ENCODE assay signal across 8 cellular contexts in genomic region chrX:13688772-13689518, GRCh38. TPM values are rescaled to one million over a fixed set of nuclear protein-coding genes. Genes with fewer than 3 reads are reported as not detected.
DNase-seq lines count a peak whose midpoint lies in the region; ATAC-seq and TF ChIP-seq lines count a peak whose summit lies in the region.

Gene RAB9A, plus strand, starts transcription at chrX:13689128. Its CDS starts 19,619 bp downstream, at chrX:13708747.

- peak within 1 kb of the TSS; percentile 94 for H3K27ac Mint-ChIP-seq in activated CD4-positive, alpha-beta T cell treated with anti-CD3 and anti-CD28 coated beads, Interleukin-2, amount 10 ng/mL, durations not matched to agents 7 days and 5 days

- H3K9me3 ChIP-seq in left lung, result no peaks in the 10 kb centered on the region

- intact Hi-C loops in left lung (cut with DNase I), result no loop called here

- H3K36me3 Mint-ChIP-seq in activated CD4-positive, alpha-beta T cell treated with anti-CD3 and anti-CD28 coated beads, Interleukin-2, amount 10 ng/mL, durations not matched to agents 7 days and 5 days (ENCODE audit: low read depth), result peaks cover 5% of the 10 kb centered on the region

- peaks cover 0 to 30% of the 10 kb centered on the region in 2 donors for H3K4me1 ChIP-seq in left lung

- TF ChIP-seq POLR2A in GM18951 (IDR thresholded peaks at IDR 0.05; ENCODE audit: extremely low read depth, insufficient read depth, insufficient read length), result peak; percentile 91

- H3K4me3 Mint-ChIP-seq in activated CD4-positive, alpha-beta T cell treated with anti-CD3 and anti-CD28 coated beads, Interleukin-2, amount 10 ng/mL, durations not matched to agents 7 days and 5 days, result peak within 1 kb of the TSS; percentile 91

- TF ChIP-seq CTCF in AG09309 (IDR thresholded peaks at IDR 0.05; ENCODE audit: control insufficient read depth, insufficient read depth, low read depth, low read length, missing control alignments), result no peak
- TF ChIP-seq CTCF in coronary artery (IDR thresholded peaks at IDR 0.05), result no peak
- no peak for TF ChIP-seq CTCF in left lung (IDR thresholded peaks at IDR 0.05)

- in situ Hi-C loops in GM18951 (cut with MboI; ENCODE audit: low sequenced_read_pairs, unreplicated experiment), result no loop called here

- H3K4me3 ChIP-seq in AG09309 (ENCODE audit: control insufficient read depth, low read depth, low read length) (peak within 1 kb of the TSS; percentile 91), coronary artery (peak within 1 kb of the TSS; percentile 88), left lung (peak within 1 kb of the TSS; percentile 46 to 60)

- CTCF ChIA-PET in activated CD4-positive, alpha-beta T cell treated with anti-CD3 and anti-CD28 coated beads, Interleukin-2, amount 10 ng/mL, durations not matched to agents 7 days and 5 days (lab: Charles Lee), result interaction anchor here (1.0 to 1.5 kb wide), 2 partner anchors 23 to 35 kb away, joined by 3 to 4 read pairs; no protein-coding TSS in a partner anchor

- H3K9me3 Mint-ChIP-seq in activated CD4-positive, alpha-beta T cell treated with anti-CD3 and anti-CD28 coated beads, Interleukin-2, amount 10 ng/mL, durations not matched to agents 7 days and 5 days, result no peaks in the 10 kb centered on the region

- no peaks in the 10 kb centered on the region for H3K27me3 Mint-ChIP-seq in activated CD4-positive, alpha-beta T cell treated with anti-CD3 and anti-CD28 coated beads, Interleukin-2, amount 10 ng/mL, durations not matched to agents 7 days and 5 days

- peaks cover 41% of the 10 kb centered on the region for H3K4me1 Mint-ChIP-seq in activated CD4-positive, alpha-beta T cell treated with anti-CD3 and anti-CD28 coated beads, Interleukin-2, amount 10 ng/mL, durations not matched to agents 7 days and 5 days

- no peak for DNase-seq in AG09309 (ENCODE audit: low read depth)
- DNase-seq in NCI-H524 treated with DMSO at 0.1 percent for 48 hours (lab: John Stamatoyannopoulos, UW), result peak; percentile 31
- DNase-seq in activated CD4-positive, alpha-beta T cell treated with anti-CD3 and anti-CD28 coated beads, Interleukin-2, amount 10 ng/mL, durations not matched to agents 7 days and 5 days, result peak; percentile 70
- peak; percentile 90 for DNase-seq in coronary artery (ENCODE audit: low spot score)
- peak; percentile 85 to 95 for DNase-seq in left lung
- DNase-seq in stimulated activated CD4-positive, alpha-beta T cell treated with anti-CD3 and anti-CD28 coated beads, Interleukin-2, amount 100 ng/mL, for 48 hours, result peak; percentile 71 to 78

- peak; percentile 83 for ATAC-seq in HG03280 (IDR thresholded peaks at IDR 0.05; ENCODE audit: unreplicated experiment)
- peak; percentile 99 for ATAC-seq in left lung

- H3K27me3 ChIP-seq in left lung, result peaks cover 0 to 10% of the 10 kb centered on the region in 2 donors

- POLR2A ChIA-PET in activated CD4-positive, alpha-beta T cell treated with anti-CD3 and anti-CD28 coated beads, Interleukin-2, amount 10 ng/mL, durations not matched to agents 7 days and 5 days (lab: Charles Lee), result no interaction called here

- no peaks in the 10 kb centered on the region for H3K36me3 ChIP-seq in left lung

- peak within 1 kb of the TSS; percentile 74 to 96 for H3K27ac ChIP-seq in coronary artery
- peak within 1 kb of the TSS; percentile 90 to 91 for H3K27ac ChIP-seq in left lung

RNA-seq across cellular contexts. Expression of gene RAB9A, which starts in this region (rescaled TPM):
- total RNA-seq in activated CD4-positive, alpha-beta T cell treated with anti-CD3 and anti-CD28 coated beads, Interleukin-2, amount 10 ng/mL, durations not matched to agents 7 days and 5 days, result 10 to 100 TPM in 1 of 2 experiments, 1 to 10 TPM in 1; 9.1 to 10.9 TPM
- total RNA-seq in left lung, result 10 to 100 TPM; 30.4 to 32.4 TPM
